ENCODE assay signal across 16 cellular contexts in genomic region chr17:82400206-82400605, GRCh38. TPM values are rescaled to one million over a fixed set of nuclear protein-coding genes. Genes with fewer than 3 reads are reported as not detected.
A peak's percentile ranks its signal among the peaks of the same experiment; 100 is the strongest.
DNase-seq lines count a peak whose midpoint lies in the region; ATAC-seq and TF ChIP-seq lines count a peak whose summit lies in the region.
"Had no signal": no experiment of that assay in that cellular context is flagged by ENCODE, and none has a peak within 500 bp of the region (broad histone marks: within the 10 kb centered on the region; RNA-seq: fewer than 3 reads in every experiment).

No MANE protein-coding gene starts in this region.

- H3K27me3 ChIP-seq in spleen (replicated peaks in 1 of 7): no peaks in the 10 kb centered on the region
- H3K27me3 ChIP-seq in tibial artery: no peaks in the 10 kb centered on the region
- H3K27me3 ChIP-seq: body of pancreas had no signal

- no peaks in the 10 kb centered on the region for H3K27me3 Mint-ChIP-seq in activated T-cell treated with anti-CD3 and anti-CD28 coated beads, Interleukin-2, amount 50 U/mL, for 4 hours (ENCODE audit: low read depth)
- H3K27me3 Mint-ChIP-seq: naive thymus-derived CD8-positive, alpha-beta T cell had no signal

- H3K9me3 ChIP-seq in spleen: no peaks in the 10 kb centered on the region
- no peaks in the 10 kb centered on the region for H3K9me3 ChIP-seq in tibial artery
- H3K9me3 ChIP-seq: body of pancreas had no signal

- no peaks in the 10 kb centered on the region for H3K9me3 Mint-ChIP-seq in activated T-cell treated with anti-CD3 and anti-CD28 coated beads, Interleukin-2, amount 50 U/mL, for 4 hours
- H3K9me3 Mint-ChIP-seq: naive thymus-derived CD8-positive, alpha-beta T cell had no signal

- peak overlapping the region in 6 of 8 donors; percentile 39 to 69 (median 58) for H3K27ac ChIP-seq in spleen
- no peak overlapping the region for H3K27ac ChIP-seq in tibial artery

- H3K36me3 ChIP-seq in spleen: peaks cover 0 to 74% (median 17%) of the 10 kb centered on the region in 6 donors
- peaks cover 30 to 54% (median 42%) of the 10 kb centered on the region in 3 donors for H3K36me3 ChIP-seq in tibial artery

- H3K4me3 ChIP-seq in fibroblast of the aortic adventitia (ENCODE audit: low read depth, low read length): no peak overlapping the region
- H3K4me3 ChIP-seq in spleen: peak overlapping the region in 1 of 8 donors; percentile 6
- no peak overlapping the region for H3K4me3 ChIP-seq in tibial artery
- H3K4me3 ChIP-seq: body of pancreas had no signal

- ATAC-seq in activated T-cell treated with anti-CD3 and anti-CD28 coated beads, Interleukin-2, amount 50 U/mL, for 4 hours: no peak
- ATAC-seq: body of pancreas had no signal

- TF ChIP-seq POLR2A in spleen (IDR thresholded peaks at IDR 0.05): no peak

- intact Hi-C loops in spleen (cut with DNase I; ENCODE audit: low total_unique reads) (no loop called here), tibial artery (cut with DNase I; ENCODE audit: low total_unique reads) (no loop called here)

- H3K4me1 Mint-ChIP-seq in activated T-cell treated with anti-CD3 and anti-CD28 coated beads, Interleukin-2, amount 50 U/mL, for 4 hours (ENCODE audit: low read depth): peaks cover 14% of the 10 kb centered on the region

- H3K4me3 Mint-ChIP-seq in activated T-cell treated with anti-CD3 and anti-CD28 coated beads, Interleukin-2, amount 50 U/mL, for 4 hours: no peak overlapping the region

- WGBS in spleen, 5 donors: 32 to 56% (median 42%) methylated on average over 7 of the region's 7 CpGs

- H3K36me3 Mint-ChIP-seq in activated T-cell treated with anti-CD3 and anti-CD28 coated beads, Interleukin-2, amount 50 U/mL, for 4 hours (ENCODE audit: insufficient read depth): peaks cover 9% of the 10 kb centered on the region

- peak; percentile 22 for DNase-seq in NCI-H1694 treated with DMSO at 0.1 percent for 48 hours (lab: John Stamatoyannopoulos, UW)
- DNase-seq in NCI-H1694 (lab: John Stamatoyannopoulos, UW): no peak
- peak; percentile 47 for DNase-seq in OCI-M1 (lab: John Stamatoyannopoulos, UW)
- peak; percentile 23 for DNase-seq in fibroblast of the aortic adventitia (ENCODE audit: low read depth)
- DNase-seq in spleen: no peak
- DNase-seq in NCI-H2081 treated with DMSO at 0.1 percent for 48 hours (lab: John Stamatoyannopoulos, UW): no peak
- DNase-seq in activated T-cell treated with anti-CD3 and anti-CD28 coated beads, Interleukin-2, amount 50 U/mL, for 4 hours: no peak
- DNase-seq in tibial artery: no peak
- DNase-seq: left cardiac atrium, NCI-H2029 treated with DMSO at 0.1 percent for 48 hours, small intestine had no signal

- H3K4me1 ChIP-seq in spleen: peaks cover 6 to 38% (median 23%) of the 10 kb centered on the region in 6 donors
- H3K4me1 ChIP-seq in tibial artery: peaks cover 0 to 10% (median 7%) of the 10 kb centered on the region in 4 donors
- H3K4me1 ChIP-seq: body of pancreas had no signal

- TF ChIP-seq CTCF in fibroblast of the aortic adventitia (IDR thresholded peaks at IDR 0.05; ENCODE audit: insufficient read depth, low read length) (no peak), spleen (IDR thresholded peaks at IDR 0.05 in 8 of 11, conservative IDR thresholded peaks at IDR 0.05 in 3 of 11) (no peak), tibial artery (IDR thresholded peaks at IDR 0.05) (no peak)

RNA-seq across cellular contexts. Expression of gene HEXD, which starts 17.9 kb away (rescaled TPM):
- total RNA-seq in fibroblast of the aortic adventitia (ENCODE audit: low replicate concordance) (9.4 and 30.0 TPM in 2 replicates), spleen (10 to 100 TPM; 62.3 to 88.0 (median 73.5) TPM)
- 100 to 1,000 TPM in 2 of 3 donors, 10 to 100 TPM in 1; 86.3 to 272 (median 257) TPM for polyA plus RNA-seq in spleen
- 10 to 100 TPM; 16.5 to 19.9 (median 19.0) TPM for total RNA-seq in activated T-cell treated with anti-CD3 and anti-CD28 coated beads, Interleukin-2, amount 50 U/mL, for 4 hours

RNA-seq across cellular contexts. Expression of gene OGFOD3, which starts 18.2 kb away (rescaled TPM):
- total RNA-seq in fibroblast of the aortic adventitia (ENCODE audit: low replicate concordance) (18.7 and 80.2 TPM in 2 replicates), spleen (10 to 100 TPM; 21.3 to 28.1 (median 23.1) TPM)
- polyA plus RNA-seq in spleen: 10 to 100 TPM; 10.3 to 17.9 (median 12.9) TPM
- 10 to 100 TPM; 23.2 to 29.1 (median 24.0) TPM for total RNA-seq in activated T-cell treated with anti-CD3 and anti-CD28 coated beads, Interleukin-2, amount 50 U/mL, for 4 hours

RNA-seq across cellular contexts. Expression of gene UTS2R, which starts 28.6 kb away (rescaled TPM):
- total RNA-seq in fibroblast of the aortic adventitia (ENCODE audit: low replicate concordance): not detected in 2 replicates
- total RNA-seq in spleen: 1 to 10 TPM in 1 of 7 donors, under 1 TPM in 4, not detected in 2; 0.26 to 3.1 (median 0.60) TPM
- polyA plus RNA-seq in spleen: not detected
- not detected for total RNA-seq in activated T-cell treated with anti-CD3 and anti-CD28 coated beads, Interleukin-2, amount 50 U/mL, for 4 hours
- total RNA-seq: A172; body of pancreas; glomerular endothelial cell; naive thymus-derived CD8-positive, alpha-beta T cell; temporal lobe had no signal
- polyA plus RNA-seq: naive thymus-derived CD8-positive, alpha-beta T cell; small intestine had no signal

RNA-seq across cellular contexts. Expression of gene TEX19, which starts 41.2 kb away (rescaled TPM):
- not detected in 2 replicates for total RNA-seq in fibroblast of the aortic adventitia (ENCODE audit: low replicate concordance)
- total RNA-seq in spleen: not detected
- not detected for polyA plus RNA-seq in spleen
- under 1 TPM; 0.16 to 0.38 (median 0.25) TPM for total RNA-seq in activated T-cell treated with anti-CD3 and anti-CD28 coated beads, Interleukin-2, amount 50 U/mL, for 4 hours
- total RNA-seq: A172; body of pancreas; glomerular endothelial cell; left cardiac atrium; naive thymus-derived CD8-positive, alpha-beta T cell; temporal lobe had no signal
- polyA plus RNA-seq: naive thymus-derived CD8-positive, alpha-beta T cell had no signal

RNA-seq across cellular contexts. Expression of gene CYBC1, which starts 50.3 kb away (rescaled TPM):
- 46.4 and 119 TPM in 2 replicates for total RNA-seq in fibroblast of the aortic adventitia (ENCODE audit: low replicate concordance)
- 100 to 1,000 TPM; 225 to 333 (median 288) TPM for total RNA-seq in spleen
- 100 to 1,000 TPM; 105 to 192 (median 132) TPM for polyA plus RNA-seq in spleen
- 100 to 1,000 TPM; 151 to 165 (median 156) TPM for total RNA-seq in activated T-cell treated with anti-CD3 and anti-CD28 coated beads, Interleukin-2, amount 50 U/mL, for 4 hours

Comparison
In these comparisons a context has a peak if more than half of its experiments do, and no peak if none do; other contexts are left out.
1. DNase-seq: peak in NCI-H1694 treated with DMSO at 0.1 percent for 48 hours (single experiment), OCI-M1 (single experiment) and fibroblast of the aortic adventitia (single experiment); none in NCI-H1694 (single experiment), spleen (single experiment), NCI-H2081 treated with DMSO at 0.1 percent for 48 hours (single experiment), activated T-cell treated with anti-CD3 and anti-CD28 coated beads, Interleukin-2, amount 50 U/mL, for 4 hours (single experiment) and tibial artery (0 of 2).
2. H3K27ac ChIP-seq: peak in spleen (6 of 8); none in tibial artery (0 of 2).